Comparison of ENCODE assay signal across 11 cellular contexts in the genomic region with DNA sequence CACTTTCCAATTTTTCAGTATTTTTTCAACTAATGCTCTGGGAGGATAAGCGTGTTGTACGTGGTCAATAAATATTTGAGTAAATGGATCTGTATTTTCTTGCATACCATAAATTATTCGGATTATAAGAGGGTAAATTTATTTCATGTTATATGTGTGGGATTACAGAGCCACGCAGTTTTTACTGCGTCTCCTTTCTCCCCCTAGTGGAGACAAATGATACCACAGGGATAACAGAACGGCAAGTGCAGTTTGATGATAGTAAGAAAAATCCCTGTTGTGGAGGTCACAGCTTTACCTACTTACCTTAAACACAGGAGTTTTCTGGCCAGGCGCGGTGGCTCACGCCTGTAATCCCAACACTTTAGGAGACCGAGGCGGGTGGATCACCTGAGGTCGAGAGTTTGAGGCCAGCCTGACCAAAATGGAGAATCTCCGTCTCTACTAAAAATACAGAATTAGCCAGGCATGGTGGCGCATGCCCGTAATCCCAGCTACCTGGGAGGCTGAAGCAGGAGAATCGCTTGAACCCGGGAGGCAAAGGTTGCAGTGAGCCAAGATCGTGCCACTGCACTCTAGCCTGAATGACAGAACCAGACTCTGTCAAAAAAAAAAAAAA. TPM values are rescaled to one million over a fixed set of nuclear protein-coding genes. Genes with fewer than 3 reads are reported as not detected.
DNase-seq lines count a peak whose midpoint lies in the region; ATAC-seq and TF ChIP-seq lines count a peak whose summit lies in the region.
"Had no signal": no experiment of that assay in that cellular context is flagged by ENCODE, and none has a peak within 500 bp of the region (broad histone marks: within the 10 kb centered on the region; RNA-seq: fewer than 3 reads in every experiment).

No MANE protein-coding gene starts in this region.

- H3K27me3 ChIP-seq in heart right ventricle (peaks cover 0 to 38% (median 8%) of the 10 kb centered on the region in 7 donors), upper lobe of right lung (peaks cover 6% of the 10 kb centered on the region)

- H3K36me3 ChIP-seq in heart right ventricle, result no peaks in the 10 kb centered on the region
- no peaks in the 10 kb centered on the region for H3K36me3 ChIP-seq in upper lobe of right lung
- H3K36me3 ChIP-seq: thoracic aorta had no signal

- H3K4me3 ChIP-seq in heart right ventricle (no peak overlapping the region), fibroblast of the aortic adventitia (ENCODE audit: low read depth, low read length) (no peak overlapping the region), upper lobe of right lung (no peak overlapping the region)
- H3K4me3 ChIP-seq: thoracic aorta had no signal

- WGBS in heart right ventricle, 2 donors, result 49 to 56% methylated on average over 18 of the region's 18 CpGs

- peak in 8 of 9 donors; percentile 56 to 85 (median 66) for TF ChIP-seq CTCF in heart right ventricle (IDR thresholded peaks at IDR 0.05)
- TF ChIP-seq CTCF in fibroblast of the aortic adventitia (IDR thresholded peaks at IDR 0.05; ENCODE audit: insufficient read depth, low read length), result peak; percentile 76
- TF ChIP-seq CTCF in upper lobe of right lung (IDR thresholded peaks at IDR 0.05), result peak; percentile 88

- peak in 1 of 8 donors; percentile 39 for ATAC-seq in heart right ventricle
- no peak for ATAC-seq in left ventricle myocardium superior
- peak; percentile 82 for ATAC-seq in upper lobe of right lung
- ATAC-seq in HG02588 (IDR thresholded peaks at IDR 0.05; ENCODE audit: unreplicated experiment), result no peak

- H3K4me1 ChIP-seq in heart right ventricle (peaks cover 0 to 32% (median 0%) of the 10 kb centered on the region in 9 donors), upper lobe of right lung (no peaks in the 10 kb centered on the region)

- H3K9me3 ChIP-seq in heart right ventricle, result no peaks in the 10 kb centered on the region
- H3K9me3 ChIP-seq in upper lobe of right lung, result no peaks in the 10 kb centered on the region
- H3K9me3 ChIP-seq: thoracic aorta had no signal

- intact Hi-C loops in heart right ventricle (cut with DNase I), result no loop called here
- intact Hi-C loops in left ventricle myocardium superior (cut with micrococcal nuclease), result no loop called here
- intact Hi-C loops in upper lobe of right lung (cut with DNase I), result no loop called here

- H3K27ac ChIP-seq in heart right ventricle (no peak overlapping the region), upper lobe of right lung (no peak overlapping the region)
- H3K27ac ChIP-seq: thoracic aorta had no signal

- DNase-seq in heart right ventricle (no peak), left ventricle myocardium superior (no peak), NCI-H748 (lab: John Stamatoyannopoulos, UW; ENCODE audit: unreplicated experiment) (peak; percentile 36), fibroblast of the aortic adventitia (ENCODE audit: low read depth) (peak; percentile 42), upper lobe of right lung (no peak), nucleus accumbens (lab: John Stamatoyannopoulos, UW) (no peak), hippocampal formation (lab: John Stamatoyannopoulos, UW) (no peak)
- DNase-seq: activated gamma-delta T cell, KG1 had no signal

RNA-seq across cellular contexts. Expression of a gene that starts 16.8 kb away (rescaled TPM):
- total RNA-seq in heart right ventricle, result not detected
- polyA plus RNA-seq in heart right ventricle, result not detected
- not detected for total RNA-seq in left ventricle myocardium superior
- total RNA-seq in fibroblast of the aortic adventitia (ENCODE audit: low replicate concordance), result not detected in 2 replicates
- not detected for total RNA-seq in upper lobe of right lung
- total RNA-seq: thoracic aorta had no signal

RNA-seq across cellular contexts. Expression of a gene that starts 26.0 kb away (rescaled TPM):
- not detected for total RNA-seq in heart right ventricle
- polyA plus RNA-seq in heart right ventricle, result not detected
- not detected for total RNA-seq in left ventricle myocardium superior
- total RNA-seq in fibroblast of the aortic adventitia (ENCODE audit: low replicate concordance), result not detected in 2 replicates
- total RNA-seq in upper lobe of right lung, result not detected
- total RNA-seq: thoracic aorta had no signal

RNA-seq across cellular contexts. Expression of a gene that starts 35.6 kb away (rescaled TPM):
- not detected for total RNA-seq in heart right ventricle
- not detected for polyA plus RNA-seq in heart right ventricle
- not detected for total RNA-seq in left ventricle myocardium superior
- not detected in 2 replicates for total RNA-seq in fibroblast of the aortic adventitia (ENCODE audit: low replicate concordance)
- total RNA-seq in upper lobe of right lung, result not detected
- total RNA-seq: thoracic aorta had no signal

RNA-seq across cellular contexts. Expression of a gene that starts 44.7 kb away (rescaled TPM):
- total RNA-seq in heart right ventricle (not detected), left ventricle myocardium superior (not detected), fibroblast of the aortic adventitia (ENCODE audit: low replicate concordance) (not detected in 2 replicates), upper lobe of right lung (not detected)
- polyA plus RNA-seq in heart right ventricle, result not detected
- total RNA-seq: thoracic aorta had no signal

RNA-seq across cellular contexts. Expression of a gene that starts 54.1 kb away (rescaled TPM):
- total RNA-seq in heart right ventricle, result not detected
- polyA plus RNA-seq in heart right ventricle, result not detected
- not detected for total RNA-seq in left ventricle myocardium superior
- not detected in 2 replicates for total RNA-seq in fibroblast of the aortic adventitia (ENCODE audit: low replicate concordance)
- not detected for total RNA-seq in upper lobe of right lung
- total RNA-seq: thoracic aorta had no signal

Comparison
In these comparisons a context has a peak if more than half of its experiments do, and no peak if none do; other contexts are left out.
1. DNase-seq: peak in NCI-H748 (single experiment) and fibroblast of the aortic adventitia (single experiment); none in heart right ventricle (0 of 2), left ventricle myocardium superior (single experiment), upper lobe of right lung (single experiment), nucleus accumbens (0 of 56) and hippocampal formation (0 of 2).
2. Peak in every context shown above with its lines, with median percentiles within 50 percentile points of each other: CTCF ChIP-seq.